Comparison of ENCODE assay signal across 1 cellular context in genomic region chr17:4771519-4772234, GRCh38.
A peak's percentile ranks its signal among the peaks of the same experiment; 100 is the strongest.
TF ChIP-seq lines count a peak whose summit lies in the region.

A gene with protein sequence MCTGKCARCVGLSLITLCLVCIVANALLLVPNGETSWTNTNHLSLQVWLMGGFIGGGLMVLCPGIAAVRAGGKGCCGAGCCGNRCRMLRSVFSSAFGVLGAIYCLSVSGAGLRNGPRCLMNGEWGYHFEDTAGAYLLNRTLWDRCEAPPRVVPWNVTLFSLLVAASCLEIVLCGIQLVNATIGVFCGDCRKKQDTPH (plus strand): TSS chr17:4771886. CDS start chr17:4771923, 37 bp downstream.

TF ChIP-seq in HepG2, 621 proteins besides CTCF, POLR2A, EP300 and RAD21 (continued from another document and continues in another):
- peak; percentile 55; the same call in 1 of the 2 replicates for TF ChIP-seq THRA (CRISPR knock-in tag; IDR thresholded peaks at IDR 0.05; ENCODE audit: borderline replicate concordance)
- peak; percentile 80 for TF ChIP-seq KDM6A (CRISPR knock-in tag; IDR thresholded peaks at IDR 0.05; ENCODE audit: low read depth)
- TF ChIP-seq, protein P1, sequence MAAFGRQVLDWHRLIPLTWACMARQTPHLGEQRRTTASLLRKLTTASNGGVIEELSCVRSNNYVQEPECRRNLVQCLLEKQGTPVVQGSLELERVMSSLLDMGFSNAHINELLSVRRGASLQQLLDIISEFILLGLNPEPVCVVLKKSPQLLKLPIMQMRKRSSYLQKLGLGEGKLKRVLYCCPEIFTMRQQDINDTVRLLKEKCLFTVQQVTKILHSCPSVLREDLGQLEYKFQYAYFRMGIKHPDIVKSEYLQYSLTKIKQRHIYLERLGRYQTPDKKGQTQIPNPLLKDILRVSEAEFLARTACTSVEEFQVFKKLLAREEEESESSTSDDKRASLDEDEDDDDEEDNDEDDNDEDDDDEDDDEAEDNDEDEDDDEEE (CRISPR knock-in tag; IDR thresholded peaks at IDR 0.05) = no peak
- peak; percentile 82; the same call in 1 of the 2 replicates for TF ChIP-seq HBP1 (CRISPR knock-in tag; IDR thresholded peaks at IDR 0.05; ENCODE audit: low read depth)
- TF ChIP-seq ZFP90 (CRISPR knock-in tag; IDR thresholded peaks at IDR 0.05; ENCODE audit: borderline replicate concordance) = peak; percentile 80; the same call in 1 of the 2 replicates
- TF ChIP-seq ZNF749 (CRISPR knock-in tag; IDR thresholded peaks at IDR 0.05; ENCODE audit: borderline replicate concordance) = peak; percentile 81; the same call in 1 of the 2 replicates
- peak; percentile 56; the same call in 1 of the 2 replicates for TF ChIP-seq ZNF878 (CRISPR knock-in tag; IDR thresholded peaks at IDR 0.05)
- 0 out of 2 replicates have a peak, but pooled peaks have one; percentile 40 for TF ChIP-seq ZNF776 (CRISPR knock-in tag; IDR thresholded peaks at IDR 0.05)
- TF ChIP-seq, protein P2, sequence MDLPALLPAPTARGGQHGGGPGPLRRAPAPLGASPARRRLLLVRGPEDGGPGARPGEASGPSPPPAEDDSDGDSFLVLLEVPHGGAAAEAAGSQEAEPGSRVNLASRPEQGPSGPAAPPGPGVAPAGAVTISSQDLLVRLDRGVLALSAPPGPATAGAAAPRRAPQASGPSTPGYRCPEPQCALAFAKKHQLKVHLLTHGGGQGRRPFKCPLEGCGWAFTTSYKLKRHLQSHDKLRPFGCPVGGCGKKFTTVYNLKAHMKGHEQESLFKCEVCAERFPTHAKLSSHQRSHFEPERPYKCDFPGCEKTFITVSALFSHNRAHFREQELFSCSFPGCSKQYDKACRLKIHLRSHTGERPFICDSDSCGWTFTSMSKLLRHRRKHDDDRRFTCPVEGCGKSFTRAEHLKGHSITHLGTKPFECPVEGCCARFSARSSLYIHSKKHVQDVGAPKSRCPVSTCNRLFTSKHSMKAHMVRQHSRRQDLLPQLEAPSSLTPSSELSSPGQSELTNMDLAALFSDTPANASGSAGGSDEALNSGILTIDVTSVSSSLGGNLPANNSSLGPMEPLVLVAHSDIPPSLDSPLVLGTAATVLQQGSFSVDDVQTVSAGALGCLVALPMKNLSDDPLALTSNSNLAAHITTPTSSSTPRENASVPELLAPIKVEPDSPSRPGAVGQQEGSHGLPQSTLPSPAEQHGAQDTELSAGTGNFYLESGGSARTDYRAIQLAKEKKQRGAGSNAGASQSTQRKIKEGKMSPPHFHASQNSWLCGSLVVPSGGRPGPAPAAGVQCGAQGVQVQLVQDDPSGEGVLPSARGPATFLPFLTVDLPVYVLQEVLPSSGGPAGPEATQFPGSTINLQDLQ (CRISPR knock-in tag; IDR thresholded peaks at IDR 0.05) = no peak
- peak; percentile 66; the same call in 1 of the 2 replicates for TF ChIP-seq ZNF343 (CRISPR knock-in tag; IDR thresholded peaks at IDR 0.05)
- TF ChIP-seq MED1 (CRISPR knock-in tag; IDR thresholded peaks at IDR 0.05) = peak; percentile 97
- 0 out of 2 replicates have a peak, but pooled peaks have one; percentile 32 for TF ChIP-seq ZNF552 (CRISPR knock-in tag; IDR thresholded peaks at IDR 0.05; ENCODE audit: borderline replicate concordance)
- peak; percentile 55; the same call in 1 of the 2 replicates for TF ChIP-seq ISX (CRISPR knock-in tag; conservative IDR thresholded peaks at IDR 0.05)
- peak; percentile 45; the same call in 1 of the 2 replicates for TF ChIP-seq SIX4 (CRISPR knock-in tag; IDR thresholded peaks at IDR 0.05)
- peak; percentile 67; the same call in 1 of the 2 replicates for TF ChIP-seq ARNT2 (CRISPR knock-in tag; IDR thresholded peaks at IDR 0.05; ENCODE audit: low read depth)
- peak; percentile 85; the same call in 1 of the 2 replicates for TF ChIP-seq MTA1 (CRISPR knock-in tag; IDR thresholded peaks at IDR 0.05; ENCODE audit: borderline replicate concordance)
- no peak for TF ChIP-seq ETV6 (CRISPR knock-in tag; conservative IDR thresholded peaks at IDR 0.05)
- peak; percentile 65; the same call in 1 of the 2 replicates for TF ChIP-seq HMG20A (CRISPR knock-in tag; IDR thresholded peaks at IDR 0.05; ENCODE audit: borderline replicate concordance)
- peak; percentile 88; the same call in 1 of the 2 replicates for TF ChIP-seq KLF11 (CRISPR knock-in tag; IDR thresholded peaks at IDR 0.05)
- peak; percentile 92 for TF ChIP-seq DRAP1 (CRISPR knock-in tag; IDR thresholded peaks at IDR 0.05)
- TF ChIP-seq, protein P3, sequence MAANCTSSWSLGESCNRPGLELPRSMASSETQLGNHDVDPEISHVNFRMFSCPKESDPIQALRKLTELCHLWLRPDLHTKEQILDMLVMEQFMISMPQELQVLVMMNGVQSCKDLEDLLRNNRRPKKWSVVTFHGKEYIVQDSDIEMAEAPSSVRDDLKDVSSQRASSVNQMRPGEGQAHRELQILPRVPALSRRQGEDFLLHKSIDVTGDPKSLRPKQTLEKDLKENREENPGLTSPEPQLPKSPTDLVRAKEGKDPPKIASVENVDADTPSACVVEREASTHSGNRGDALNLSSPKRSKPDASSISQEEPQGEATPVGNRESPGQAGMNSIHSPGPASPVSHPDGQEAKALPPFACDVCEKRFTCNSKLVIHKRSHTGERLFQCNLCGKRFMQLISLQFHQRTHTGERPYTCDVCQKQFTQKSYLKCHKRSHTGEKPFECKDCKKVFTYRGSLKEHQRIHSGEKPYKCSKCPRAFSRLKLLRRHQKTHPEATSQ (CRISPR knock-in tag; IDR thresholded peaks at IDR 0.05; ENCODE audit: borderline replicate concordance) = no peak
- TF ChIP-seq, protein P4, sequence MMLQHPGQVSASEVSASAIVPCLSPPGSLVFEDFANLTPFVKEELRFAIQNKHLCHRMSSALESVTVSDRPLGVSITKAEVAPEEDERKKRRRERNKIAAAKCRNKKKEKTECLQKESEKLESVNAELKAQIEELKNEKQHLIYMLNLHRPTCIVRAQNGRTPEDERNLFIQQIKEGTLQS (CRISPR knock-in tag; IDR thresholded peaks at IDR 0.05) = 0 out of 2 replicates have a peak, but pooled peaks have one; percentile 13
- peak; percentile 97 for TF ChIP-seq POLR2AphosphoS5 (IDR thresholded peaks at IDR 0.05; ENCODE audit: low read depth, low read length)
- peak; percentile 66 for TF ChIP-seq TP53 (CRISPR knock-in tag; conservative IDR thresholded peaks at IDR 0.05)
- TF ChIP-seq ZNF354B (CRISPR knock-in tag; IDR thresholded peaks at IDR 0.05) = 0 out of 2 replicates have a peak, but pooled peaks have one; percentile 28
- no peak for TF ChIP-seq GABPA (IDR thresholded peaks at IDR 0.05; ENCODE audit: low read depth, low read length)
- TF ChIP-seq GABPA (CRISPR knock-in tag; IDR thresholded peaks at IDR 0.05; ENCODE audit: low read depth) = 0 out of 2 replicates have a peak, but pooled peaks have one; percentile 28
- 0 out of 2 replicates have a peak, but pooled peaks have one; percentile 41 for TF ChIP-seq SP4 (CRISPR knock-in tag; IDR thresholded peaks at IDR 0.05)
- peak; percentile 47 for TF ChIP-seq CBX1 (IDR thresholded peaks at IDR 0.05; ENCODE audit: low read depth)
- peak; percentile 77; the same call in 1 of the 2 replicates for TF ChIP-seq ZNF609 (CRISPR knock-in tag; IDR thresholded peaks at IDR 0.05; ENCODE audit: borderline replicate concordance)
- TF ChIP-seq XRCC5 (optimal IDR thresholded peaks at IDR 0.05; ENCODE audit: low read length) = no peak
- peak; percentile 88 for TF ChIP-seq ZNF317 (CRISPR knock-in tag; IDR thresholded peaks at IDR 0.05)
- TF ChIP-seq ZNF282 (IDR thresholded peaks at IDR 0.05; ENCODE audit: partially characterized antibody) = no peak
- peak; percentile 40; the same call in 1 of the 2 replicates for TF ChIP-seq KLF6 (CRISPR knock-in tag; IDR thresholded peaks at IDR 0.05)
- TF ChIP-seq, protein P5, sequence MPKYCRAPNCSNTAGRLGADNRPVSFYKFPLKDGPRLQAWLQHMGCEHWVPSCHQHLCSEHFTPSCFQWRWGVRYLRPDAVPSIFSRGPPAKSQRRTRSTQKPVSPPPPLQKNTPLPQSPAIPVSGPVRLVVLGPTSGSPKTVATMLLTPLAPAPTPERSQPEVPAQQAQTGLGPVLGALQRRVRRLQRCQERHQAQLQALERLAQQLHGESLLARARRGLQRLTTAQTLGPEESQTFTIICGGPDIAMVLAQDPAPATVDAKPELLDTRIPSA (CRISPR knock-in tag; IDR thresholded peaks at IDR 0.05; ENCODE audit: borderline replicate concordance) = no peak
- TF ChIP-seq ZSCAN31 (CRISPR knock-in tag; IDR thresholded peaks at IDR 0.05; ENCODE audit: low read depth) = peak; percentile 89; the same call in 1 of the 2 replicates
- no peak for TF ChIP-seq CAMTA2 (CRISPR knock-in tag; IDR thresholded peaks at IDR 0.05; ENCODE audit: borderline replicate concordance)
- TF ChIP-seq FUBP1 (CRISPR knock-in tag; IDR thresholded peaks at IDR 0.05; ENCODE audit: borderline replicate concordance) = no peak
- peak; percentile 91; the same call in 1 of the 2 replicates for TF ChIP-seq RCOR2 (CRISPR knock-in tag; IDR thresholded peaks at IDR 0.05)
- TF ChIP-seq, protein P6, sequence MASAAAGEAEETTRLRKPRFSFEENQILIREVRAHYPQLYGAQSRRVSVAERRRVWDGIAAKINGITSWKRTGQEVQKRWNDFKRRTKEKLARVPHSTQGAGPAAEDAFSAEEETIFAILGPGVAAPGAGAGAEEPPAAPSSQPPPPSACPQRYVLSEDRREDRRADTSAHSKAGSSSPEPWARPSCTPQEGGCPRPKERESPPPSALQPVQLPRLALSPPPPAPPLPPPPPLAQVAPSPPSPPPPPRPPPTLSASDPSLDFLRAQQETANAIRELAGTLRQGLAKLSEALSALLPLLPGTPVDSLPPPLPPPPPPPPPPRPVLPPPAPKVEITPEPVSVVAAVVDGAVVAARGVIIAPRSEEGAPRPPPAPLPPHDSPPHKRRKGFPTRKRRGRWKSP (CRISPR knock-in tag; IDR thresholded peaks at IDR 0.05) = peak; percentile 61; the same call in 1 of the 2 replicates
